Comparison of ENCODE assay signal across 15 cellular contexts in the genomic region with DNA sequence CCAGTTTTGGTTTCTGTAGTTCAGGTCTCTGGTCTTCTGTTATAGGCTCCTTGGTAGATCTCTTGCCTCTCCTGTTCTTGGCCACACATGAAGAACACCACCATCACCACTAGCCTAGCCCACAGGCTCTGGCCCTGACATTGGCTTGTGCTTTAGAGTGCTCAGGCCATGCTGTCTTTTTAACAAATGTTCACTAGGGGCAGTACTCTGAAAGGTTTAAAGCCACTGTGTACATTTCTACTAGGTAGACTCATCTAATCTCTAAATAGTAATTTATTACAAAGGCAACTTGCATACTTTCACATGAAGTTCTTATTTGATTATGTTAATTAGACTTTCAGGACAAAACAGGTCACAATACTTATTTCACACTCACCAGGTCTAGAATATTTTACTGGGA. TPM values are rescaled to one million over a fixed set of nuclear protein-coding genes. Genes with fewer than 3 reads are reported as not detected.
DNase-seq lines count a peak whose midpoint lies in the region; ATAC-seq and TF ChIP-seq lines count a peak whose summit lies in the region.
"Had no signal": no experiment of that assay in that cellular context is flagged by ENCODE, and none has a peak within 500 bp of the region (broad histone marks: within the 10 kb centered on the region; RNA-seq: fewer than 3 reads in every experiment).

No MANE protein-coding gene starts in this region.

- peak; percentile 58 for ATAC-seq in GM18867 (IDR thresholded peaks at IDR 0.05; ENCODE audit: unreplicated experiment)
- peak; percentile 32 for ATAC-seq in esophagus mucosa
- no peak for ATAC-seq in HG03108 (IDR thresholded peaks at IDR 0.05; ENCODE audit: unreplicated experiment)

- H3F3A ChIP-seq in MM.1S (ENCODE audit: insufficient read depth, low read length): no peaks in the 10 kb centered on the region

- no peaks in the 10 kb centered on the region for H4K20me1 ChIP-seq in MM.1S (ENCODE audit: insufficient read depth, low read length)

- TF ChIP-seq CTCF in 22Rv1 (IDR thresholded peaks at IDR 0.05): peak; percentile 66
- TF ChIP-seq CTCF in MM.1S (IDR thresholded peaks at IDR 0.05; ENCODE audit: low read length): peak; percentile 37
- no peak for TF ChIP-seq CTCF in coronary artery (IDR thresholded peaks at IDR 0.05)

- H2AFZ ChIP-seq in MM.1S (ENCODE audit: low read length): no peak overlapping the region

- H3K4me3 ChIP-seq in MM.1S (ENCODE audit: low read length) (no peak overlapping the region), coronary artery (no peak overlapping the region)
- H3K4me3 ChIP-seq: vagina had no signal

- no peak overlapping the region for H3K9ac ChIP-seq in MM.1S (ENCODE audit: low read length)

- no peaks in the 10 kb centered on the region for H3K9me2 ChIP-seq in MM.1S (replicated peaks; ENCODE audit: insufficient read depth, low read length)

- no peak overlapping the region for H3K4me2 ChIP-seq in MM.1S (ENCODE audit: low read depth, low read length)

- H3K27ac ChIP-seq in 22Rv1: no peak overlapping the region
- H3K27ac ChIP-seq in MM.1S (ENCODE audit: low read length): no peak overlapping the region
- no peak overlapping the region for H3K27ac ChIP-seq in coronary artery
- H3K27ac ChIP-seq: vagina had no signal

- no peaks in the 10 kb centered on the region for H3K27me3 ChIP-seq in MM.1S (replicated peaks; ENCODE audit: insufficient read depth, low read length)
- H3K27me3 ChIP-seq: vagina had no signal

- peak; percentile 46 for DNase-seq in MM.1S
- DNase-seq in Ammon's horn (ENCODE audit: low spot score): no peak
- DNase-seq in NK-92 treated with Interleukin-12 subunit alpha and Interleukin-12 subunit beta, amount 100 ng/mL, for 24 hours (lab: John Stamatoyannopoulos, UW): no peak
- no peak for DNase-seq in coronary artery (ENCODE audit: low spot score)
- DNase-seq: activated CD4-positive, alpha-beta T cell treated with anti-CD3 and anti-CD28 coated beads, Interleukin-2, amount 50 U/mL, for 48 hours; MV-4-11; natural killer cell; stimulated activated CD4-positive, alpha-beta T cell treated with anti-CD3 and anti-CD28 coated beads, Interleukin-4, amount 100 ng/mL, for 4 hours had no signal

- H3K36me3 ChIP-seq in MM.1S (replicated peaks; ENCODE audit: insufficient read depth, low read length): no peaks in the 10 kb centered on the region
- H3K36me3 ChIP-seq: vagina had no signal

- H3K79me2 ChIP-seq in MM.1S (ENCODE audit: low read length): no peaks in the 10 kb centered on the region

- no peaks in the 10 kb centered on the region for H3K9me3 ChIP-seq in MM.1S (replicated peaks; ENCODE audit: insufficient read depth, low read length)
- H3K9me3 ChIP-seq: vagina had no signal

- peaks cover 12% of the 10 kb centered on the region for H3K4me1 ChIP-seq in MM.1S (ENCODE audit: low read length)
- H3K4me1 ChIP-seq: vagina had no signal

RNA-seq across cellular contexts. Expression of a gene that starts 38.3 kb away (rescaled TPM):
- not detected for total RNA-seq in esophagus mucosa
- total RNA-seq: astrocyte, glomerular endothelial cell, natural killer cell, vagina had no signal

RNA-seq across cellular contexts. Expression of a gene that starts 49.8 kb away (rescaled TPM):
- 39.0 TPM for total RNA-seq in esophagus mucosa
